Comparison of ENCODE assay signal across 2 cellular contexts in genomic region chr4:38669233-38669632, GRCh38.
TF ChIP-seq lines count a peak whose summit lies in the region.

No MANE protein-coding gene starts in this region.

TF ChIP-seq in A549, 52 proteins besides CTCF, POLR2A, EP300 and RAD21 (continued from another document):
- TF ChIP-seq RARB (CRISPR knock-in tag; IDR thresholded peaks at IDR 0.05): no peak

TF ChIP-seq in H1, 55 proteins besides CTCF, POLR2A, EP300 and RAD21 (continued from another document):
- no peak for TF ChIP-seq NANOG (IDR thresholded peaks at IDR 0.05; ENCODE audit: insufficient read depth, low read depth, low read length, poor library complexity, severe bottlenecking)
- no peak for TF ChIP-seq GABPA (IDR thresholded peaks at IDR 0.05; ENCODE audit: borderline replicate concordance, insufficient read depth, low read length)
- no peak for TF ChIP-seq TAF7 (optimal IDR thresholded peaks at IDR 0.05; ENCODE audit: borderline replicate concordance, low read depth, low read length)
